In the genomic region with DNA sequence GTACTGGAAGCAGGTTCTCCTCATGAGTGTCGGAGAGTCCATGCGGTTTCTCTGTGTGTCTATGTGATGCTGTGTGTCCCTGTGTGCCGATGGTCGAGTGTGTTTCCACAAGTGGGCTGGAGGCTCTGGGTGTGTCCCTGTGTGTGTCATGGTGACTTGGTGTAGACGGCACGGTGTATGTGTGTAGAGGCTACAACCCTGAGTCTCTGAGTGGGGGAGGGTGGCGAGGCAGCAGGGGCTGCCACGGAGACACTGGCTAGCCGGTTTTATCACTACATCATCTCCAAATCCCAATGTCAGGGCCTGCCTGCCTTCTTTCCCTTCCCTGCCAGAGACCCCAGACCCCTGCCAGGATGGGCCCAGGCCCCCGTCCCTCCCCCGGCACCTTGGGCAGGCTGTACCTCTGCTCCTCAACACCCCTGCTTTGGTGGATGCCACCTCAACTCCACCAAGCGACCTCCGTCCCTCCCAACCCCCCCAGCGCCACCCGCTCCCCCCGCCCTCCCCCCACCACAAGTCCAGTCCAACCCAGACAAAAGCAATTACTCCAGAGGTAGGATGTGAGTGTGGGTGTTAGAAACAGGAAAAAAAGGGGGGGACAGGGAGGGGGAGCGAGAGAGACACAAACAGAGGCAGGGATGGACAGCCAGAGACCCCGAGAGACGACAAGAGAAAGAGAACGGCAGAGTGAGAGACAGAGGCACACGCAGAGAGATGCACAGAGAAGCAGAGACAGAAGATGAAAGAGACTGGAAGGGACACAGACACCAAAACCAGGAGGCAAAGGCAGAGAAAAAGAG, we compare ENCODE assay signal across 2 cellular contexts.
TF ChIP-seq lines count a peak whose summit lies in the region.

No MANE protein-coding gene starts in this region.

TF ChIP-seq in SK-N-SH, 30 proteins besides CTCF, POLR2A, EP300 and RAD21:
- TF ChIP-seq, protein P1, sequence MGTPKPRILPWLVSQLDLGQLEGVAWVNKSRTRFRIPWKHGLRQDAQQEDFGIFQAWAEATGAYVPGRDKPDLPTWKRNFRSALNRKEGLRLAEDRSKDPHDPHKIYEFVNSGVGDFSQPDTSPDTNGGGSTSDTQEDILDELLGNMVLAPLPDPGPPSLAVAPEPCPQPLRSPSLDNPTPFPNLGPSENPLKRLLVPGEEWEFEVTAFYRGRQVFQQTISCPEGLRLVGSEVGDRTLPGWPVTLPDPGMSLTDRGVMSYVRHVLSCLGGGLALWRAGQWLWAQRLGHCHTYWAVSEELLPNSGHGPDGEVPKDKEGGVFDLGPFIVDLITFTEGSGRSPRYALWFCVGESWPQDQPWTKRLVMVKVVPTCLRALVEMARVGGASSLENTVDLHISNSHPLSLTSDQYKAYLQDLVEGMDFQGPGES (IDR thresholded peaks at IDR 0.05; ENCODE audit: low read depth, low read length), result no peak
- TF ChIP-seq FOXM1 (IDR thresholded peaks at IDR 0.05; ENCODE audit: low read depth) (no peak), SMC3 (IDR thresholded peaks at IDR 0.05; ENCODE audit: low read depth, low read length) (no peak), SIN3A (IDR thresholded peaks at IDR 0.05; ENCODE audit: borderline replicate concordance, low read depth, low read length) (no peak), NFIC (IDR thresholded peaks at IDR 0.05; ENCODE audit: borderline replicate concordance) (no peak), ELF1 (IDR thresholded peaks at IDR 0.05) (no peak), FOXJ3 (CRISPR knock-in tag; IDR thresholded peaks at IDR 0.05) (no peak), CHD2 (IDR thresholded peaks at IDR 0.05; ENCODE audit: low read length, partially characterized antibody) (no peak), MEF2A (IDR thresholded peaks at IDR 0.05; ENCODE audit: borderline replicate concordance, low read depth) (no peak), NRF1 (IDR thresholded peaks at IDR 0.05; ENCODE audit: low read depth, low read length) (no peak), TCF12 (IDR thresholded peaks at IDR 0.05) (no peak), POLR2AphosphoS5 (IDR thresholded peaks at IDR 0.05; ENCODE audit: low read depth, low read length) (no peak), GABPA (IDR thresholded peaks at IDR 0.05; ENCODE audit: low read depth) (no peak), MXI1 (IDR thresholded peaks at IDR 0.05; ENCODE audit: low read depth, low read length) (no peak)
- TF ChIP-seq, protein P2, sequence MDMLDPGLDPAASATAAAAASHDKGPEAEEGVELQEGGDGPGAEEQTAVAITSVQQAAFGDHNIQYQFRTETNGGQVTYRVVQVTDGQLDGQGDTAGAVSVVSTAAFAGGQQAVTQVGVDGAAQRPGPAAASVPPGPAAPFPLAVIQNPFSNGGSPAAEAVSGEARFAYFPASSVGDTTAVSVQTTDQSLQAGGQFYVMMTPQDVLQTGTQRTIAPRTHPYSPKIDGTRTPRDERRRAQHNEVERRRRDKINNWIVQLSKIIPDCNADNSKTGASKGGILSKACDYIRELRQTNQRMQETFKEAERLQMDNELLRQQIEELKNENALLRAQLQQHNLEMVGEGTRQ (IDR thresholded peaks at IDR 0.05; ENCODE audit: borderline replicate concordance, low read depth, low read length), result no peak
- TF ChIP-seq, protein P3, sequence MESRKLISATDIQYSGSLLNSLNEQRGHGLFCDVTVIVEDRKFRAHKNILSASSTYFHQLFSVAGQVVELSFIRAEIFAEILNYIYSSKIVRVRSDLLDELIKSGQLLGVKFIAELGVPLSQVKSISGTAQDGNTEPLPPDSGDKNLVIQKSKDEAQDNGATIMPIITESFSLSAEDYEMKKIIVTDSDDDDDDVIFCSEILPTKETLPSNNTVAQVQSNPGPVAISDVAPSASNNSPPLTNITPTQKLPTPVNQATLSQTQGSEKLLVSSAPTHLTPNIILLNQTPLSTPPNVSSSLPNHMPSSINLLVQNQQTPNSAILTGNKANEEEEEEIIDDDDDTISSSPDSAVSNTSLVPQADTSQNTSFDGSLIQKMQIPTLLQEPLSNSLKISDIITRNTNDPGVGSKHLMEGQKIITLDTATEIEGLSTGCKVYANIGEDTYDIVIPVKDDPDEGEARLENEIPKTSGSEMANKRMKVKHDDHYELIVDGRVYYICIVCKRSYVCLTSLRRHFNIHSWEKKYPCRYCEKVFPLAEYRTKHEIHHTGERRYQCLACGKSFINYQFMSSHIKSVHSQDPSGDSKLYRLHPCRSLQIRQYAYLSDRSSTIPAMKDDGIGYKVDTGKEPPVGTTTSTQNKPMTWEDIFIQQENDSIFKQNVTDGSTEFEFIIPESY (IDR thresholded peaks at IDR 0.05; ENCODE audit: borderline replicate concordance, low read depth), result no peak
- TF ChIP-seq, protein P4, sequence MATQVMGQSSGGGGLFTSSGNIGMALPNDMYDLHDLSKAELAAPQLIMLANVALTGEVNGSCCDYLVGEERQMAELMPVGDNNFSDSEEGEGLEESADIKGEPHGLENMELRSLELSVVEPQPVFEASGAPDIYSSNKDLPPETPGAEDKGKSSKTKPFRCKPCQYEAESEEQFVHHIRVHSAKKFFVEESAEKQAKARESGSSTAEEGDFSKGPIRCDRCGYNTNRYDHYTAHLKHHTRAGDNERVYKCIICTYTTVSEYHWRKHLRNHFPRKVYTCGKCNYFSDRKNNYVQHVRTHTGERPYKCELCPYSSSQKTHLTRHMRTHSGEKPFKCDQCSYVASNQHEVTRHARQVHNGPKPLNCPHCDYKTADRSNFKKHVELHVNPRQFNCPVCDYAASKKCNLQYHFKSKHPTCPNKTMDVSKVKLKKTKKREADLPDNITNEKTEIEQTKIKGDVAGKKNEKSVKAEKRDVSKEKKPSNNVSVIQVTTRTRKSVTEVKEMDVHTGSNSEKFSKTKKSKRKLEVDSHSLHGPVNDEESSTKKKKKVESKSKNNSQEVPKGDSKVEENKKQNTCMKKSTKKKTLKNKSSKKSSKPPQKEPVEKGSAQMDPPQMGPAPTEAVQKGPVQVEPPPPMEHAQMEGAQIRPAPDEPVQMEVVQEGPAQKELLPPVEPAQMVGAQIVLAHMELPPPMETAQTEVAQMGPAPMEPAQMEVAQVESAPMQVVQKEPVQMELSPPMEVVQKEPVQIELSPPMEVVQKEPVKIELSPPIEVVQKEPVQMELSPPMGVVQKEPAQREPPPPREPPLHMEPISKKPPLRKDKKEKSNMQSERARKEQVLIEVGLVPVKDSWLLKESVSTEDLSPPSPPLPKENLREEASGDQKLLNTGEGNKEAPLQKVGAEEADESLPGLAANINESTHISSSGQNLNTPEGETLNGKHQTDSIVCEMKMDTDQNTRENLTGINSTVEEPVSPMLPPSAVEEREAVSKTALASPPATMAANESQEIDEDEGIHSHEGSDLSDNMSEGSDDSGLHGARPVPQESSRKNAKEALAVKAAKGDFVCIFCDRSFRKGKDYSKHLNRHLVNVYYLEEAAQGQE (IDR thresholded peaks at IDR 0.05; ENCODE audit: low read depth, low read length), result no peak
- TF ChIP-seq, protein P5, sequence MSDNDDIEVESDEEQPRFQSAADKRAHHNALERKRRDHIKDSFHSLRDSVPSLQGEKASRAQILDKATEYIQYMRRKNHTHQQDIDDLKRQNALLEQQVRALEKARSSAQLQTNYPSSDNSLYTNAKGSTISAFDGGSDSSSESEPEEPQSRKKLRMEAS (IDR thresholded peaks at IDR 0.05; ENCODE audit: low read depth), result no peak
TF ChIP-seq in SK-N-SH: peak in this region for 0.

TF ChIP-seq in SK-N-SH treated with all-trans-retinoic acid at 6 μM for 48 hours, 23 proteins besides CTCF, POLR2A, EP300 and RAD21 (continued from another document):
- TF ChIP-seq, protein P6, sequence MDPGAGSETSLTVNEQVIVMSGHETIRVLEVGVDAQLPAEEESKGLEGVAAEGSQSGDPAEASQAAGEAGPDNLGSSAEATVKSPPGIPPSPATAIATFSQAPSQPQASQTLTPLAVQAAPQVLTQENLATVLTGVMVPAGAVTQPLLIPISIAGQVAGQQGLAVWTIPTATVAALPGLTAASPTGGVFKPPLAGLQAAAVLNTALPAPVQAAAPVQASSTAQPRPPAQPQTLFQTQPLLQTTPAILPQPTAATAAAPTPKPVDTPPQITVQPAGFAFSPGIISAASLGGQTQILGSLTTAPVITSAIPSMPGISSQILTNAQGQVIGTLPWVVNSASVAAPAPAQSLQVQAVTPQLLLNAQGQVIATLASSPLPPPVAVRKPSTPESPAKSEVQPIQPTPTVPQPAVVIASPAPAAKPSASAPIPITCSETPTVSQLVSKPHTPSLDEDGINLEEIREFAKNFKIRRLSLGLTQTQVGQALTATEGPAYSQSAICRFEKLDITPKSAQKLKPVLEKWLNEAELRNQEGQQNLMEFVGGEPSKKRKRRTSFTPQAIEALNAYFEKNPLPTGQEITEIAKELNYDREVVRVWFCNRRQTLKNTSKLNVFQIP (CRISPR knock-in tag; IDR thresholded peaks at IDR 0.05; ENCODE audit: borderline replicate concordance, low read depth), result no peak
- TF ChIP-seq CSDC2 (CRISPR knock-in tag; IDR thresholded peaks at IDR 0.05), result no peak
- TF ChIP-seq, protein P7, sequence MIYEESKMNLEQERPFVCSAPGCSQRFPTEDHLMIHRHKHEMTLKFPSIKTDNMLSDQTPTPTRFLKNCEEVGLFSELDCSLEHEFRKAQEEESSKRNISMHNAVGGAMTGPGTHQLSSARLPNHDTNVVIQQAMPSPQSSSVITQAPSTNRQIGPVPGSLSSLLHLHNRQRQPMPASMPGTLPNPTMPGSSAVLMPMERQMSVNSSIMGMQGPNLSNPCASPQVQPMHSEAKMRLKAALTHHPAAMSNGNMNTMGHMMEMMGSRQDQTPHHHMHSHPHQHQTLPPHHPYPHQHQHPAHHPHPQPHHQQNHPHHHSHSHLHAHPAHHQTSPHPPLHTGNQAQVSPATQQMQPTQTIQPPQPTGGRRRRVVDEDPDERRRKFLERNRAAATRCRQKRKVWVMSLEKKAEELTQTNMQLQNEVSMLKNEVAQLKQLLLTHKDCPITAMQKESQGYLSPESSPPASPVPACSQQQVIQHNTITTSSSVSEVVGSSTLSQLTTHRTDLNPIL (CRISPR knock-in tag; IDR thresholded peaks at IDR 0.05; ENCODE audit: low read depth), result no peak
- no peak for TF ChIP-seq GLIS3 (CRISPR knock-in tag; IDR thresholded peaks at IDR 0.05)
- TF ChIP-seq TCF4 (CRISPR knock-in tag; IDR thresholded peaks at IDR 0.05; ENCODE audit: borderline replicate concordance), result no peak
- TF ChIP-seq ZFP3 (CRISPR knock-in tag; IDR thresholded peaks at IDR 0.05), result no peak
- TF ChIP-seq ISL1 (CRISPR knock-in tag; IDR thresholded peaks at IDR 0.05), result no peak
- TF ChIP-seq SNAI2 (CRISPR knock-in tag; IDR thresholded peaks at IDR 0.05), result no peak
TF ChIP-seq in SK-N-SH treated with all-trans-retinoic acid at 6 μM for 48 hours: peak in this region for 0.
